In the genomic region with DNA sequence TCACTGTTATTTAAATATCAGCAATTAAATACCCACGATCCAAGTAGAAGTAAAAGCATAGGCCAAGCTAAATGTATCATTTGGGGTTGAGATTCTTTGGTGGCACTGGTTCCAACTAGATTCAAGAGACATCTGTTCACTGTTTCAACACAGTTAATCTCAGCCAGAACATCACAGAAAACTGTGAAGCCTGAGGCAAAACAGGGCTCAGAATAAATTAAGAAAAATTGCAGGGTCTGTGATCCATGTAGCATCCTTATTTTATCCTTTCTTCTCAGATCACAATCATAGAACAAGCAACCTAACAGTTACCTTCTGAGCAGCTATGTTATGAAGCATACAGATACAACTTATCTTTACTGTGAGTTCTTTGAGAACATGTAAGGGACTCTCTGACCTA, we compare ENCODE assay signal across 13 cellular contexts.
"Had no signal": no experiment of that assay in that cellular context is flagged by ENCODE, and none has a peak within 500 bp of the region (broad histone marks: within the 10 kb centered on the region; RNA-seq: fewer than 3 reads in every experiment).

No MANE protein-coding gene starts in this region.

- H3K9me3 Mint-ChIP-seq: activated CD8-positive, alpha-beta T cell treated with anti-CD3 and anti-CD28 coated beads for 36 hours; activated naive CD4-positive, alpha-beta T cell treated with anti-CD3 and anti-CD28 coated beads for 36 hours; activated T-helper 1 cell treated with anti-CD3 and anti-CD28 coated beads, Interleukin-12 subunit alpha, Interleukin-12 subunit beta, Interleukin-2, Interleukin-4 antibody, amounts not matched to agents 30 ng/mL and 10 ng/mL and 1 ng/mL, durations not matched to agents 14 hours and 24 hours and 36 hours had no signal

- H3K27me3 Mint-ChIP-seq: activated CD4-positive, alpha-beta T cell treated with anti-CD3 and anti-CD28 coated beads for 36 hours; activated CD8-positive, alpha-beta T cell treated with anti-CD3 and anti-CD28 coated beads for 36 hours had no signal

- H3K36me3 ChIP-seq: uterus had no signal

- H3K4me3 Mint-ChIP-seq: activated CD4-positive, alpha-beta T cell treated with anti-CD3 and anti-CD28 coated beads for 36 hours; activated CD8-positive, alpha-beta T cell treated with anti-CD3 and anti-CD28 coated beads for 36 hours; activated naive CD4-positive, alpha-beta T cell treated with anti-CD3 and anti-CD28 coated beads for 36 hours; activated T-helper 1 cell treated with anti-CD3 and anti-CD28 coated beads, Interleukin-12 subunit alpha, Interleukin-12 subunit beta, Interleukin-2, Interleukin-4 antibody, amounts not matched to agents 30 ng/mL and 10 ng/mL and 1 ng/mL, durations not matched to agents 14 hours and 24 hours and 36 hours had no signal

- H3K9me3 ChIP-seq: esophagus muscularis mucosa, pancreas, tibial artery, uterus had no signal

- H3K27ac ChIP-seq: esophagus muscularis mucosa, pancreas, tibial artery, uterus had no signal

- H3K4me1 ChIP-seq: esophagus muscularis mucosa, uterus had no signal

- H3K4me3 ChIP-seq: dorsolateral prefrontal cortex, esophagus muscularis mucosa, pancreas, tibial artery, uterus had no signal

- H3K4me1 Mint-ChIP-seq: activated CD4-positive, alpha-beta T cell treated with anti-CD3 and anti-CD28 coated beads for 36 hours had no signal

- DNase-seq: activated CD4-positive, alpha-beta T cell treated with anti-CD3 and anti-CD28 coated beads for 36 hours; activated CD8-positive, alpha-beta memory T cell treated with anti-CD3 and anti-CD28 coated beads, Interleukin-2, amount 50 U/mL, for 4 hours; activated CD8-positive, alpha-beta T cell treated with anti-CD3 and anti-CD28 coated beads for 36 hours; activated naive CD4-positive, alpha-beta T cell treated with anti-CD3 and anti-CD28 coated beads for 36 hours; dorsolateral prefrontal cortex; pancreas; stimulated activated CD4-positive, alpha-beta T cell treated with anti-CD3 and anti-CD28 coated beads, Interleukin-15, amount 100 ng/mL, for 24 hours; stimulated activated CD4-positive, alpha-beta T cell treated with anti-CD3 and anti-CD28 coated beads, Interleukin-4, amount 100 ng/mL, for 4 hours; T1000; tibial artery; uterus had no signal

- H3K27ac Mint-ChIP-seq: activated CD4-positive, alpha-beta T cell treated with anti-CD3 and anti-CD28 coated beads for 36 hours; activated naive CD4-positive, alpha-beta T cell treated with anti-CD3 and anti-CD28 coated beads for 36 hours; activated T-helper 1 cell treated with anti-CD3 and anti-CD28 coated beads, Interleukin-12 subunit alpha, Interleukin-12 subunit beta, Interleukin-2, Interleukin-4 antibody, amounts not matched to agents 30 ng/mL and 10 ng/mL and 1 ng/mL, durations not matched to agents 14 hours and 24 hours and 36 hours had no signal

- ATAC-seq: activated CD4-positive, alpha-beta T cell treated with anti-CD3 and anti-CD28 coated beads for 36 hours; activated CD8-positive, alpha-beta T cell treated with anti-CD3 and anti-CD28 coated beads for 36 hours had no signal

- H3K27me3 ChIP-seq: dorsolateral prefrontal cortex, esophagus muscularis mucosa, pancreas, tibial artery, uterus had no signal
